ENCODE assay signal across 20 cellular contexts in the genomic region with DNA sequence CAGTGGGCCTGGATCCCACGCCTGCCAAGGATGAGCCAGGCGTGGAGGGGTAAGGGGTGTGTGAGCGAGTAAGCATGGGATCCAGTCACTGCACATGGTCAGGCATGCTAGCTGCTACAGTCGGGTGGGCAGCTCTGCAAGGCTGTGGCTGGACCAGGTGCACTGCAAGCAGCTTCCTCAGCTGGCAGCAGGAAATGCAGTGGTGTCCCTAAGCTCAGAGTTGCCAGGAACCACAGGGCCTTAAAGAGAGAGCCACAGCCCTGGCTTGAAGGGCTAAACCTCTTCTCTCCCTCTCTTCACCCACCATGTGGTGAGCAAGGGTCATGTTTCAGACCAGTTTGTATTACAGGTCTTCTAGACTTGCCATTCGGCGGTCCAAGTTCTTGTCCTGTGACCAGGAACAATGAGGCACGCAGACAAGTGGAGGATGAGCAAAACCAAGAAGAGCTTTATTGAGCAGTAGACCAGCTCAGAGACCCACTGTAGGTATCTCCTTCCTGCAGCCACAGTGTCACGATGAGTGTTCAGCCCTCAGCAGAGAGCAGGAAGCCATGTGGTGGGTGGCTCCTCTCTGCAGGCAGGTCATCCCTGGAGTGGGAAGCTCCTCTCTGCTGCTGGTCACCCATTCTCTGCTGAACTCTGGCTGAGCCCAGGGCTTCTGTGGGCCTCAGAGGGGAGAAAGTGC.
DNase-seq lines count a peak whose midpoint lies in the region; ATAC-seq, FAIRE-seq and TF ChIP-seq lines count a peak whose summit lies in the region.
"Had no signal": no experiment of that assay in that cellular context is flagged by ENCODE, and none has a peak within 500 bp of the region (broad histone marks: within the 10 kb centered on the region; RNA-seq: fewer than 3 reads in every experiment).

No MANE protein-coding gene starts in this region.

- H2AK5ac ChIP-seq in H1 (ENCODE audit: low read depth, low read length), result no peak overlapping the region

- no peak overlapping the region for H2BK120ac ChIP-seq in H1 (replicated peaks; ENCODE audit: low read depth, low read length)

- no peak overlapping the region; the same call in 1 of the 2 replicates for H2AFZ ChIP-seq in H1 (ENCODE audit: low read length)

- no peak overlapping the region for H3K14ac ChIP-seq in H1 (ENCODE audit: insufficient read length)

- H3K4me2 ChIP-seq in H1 (ENCODE audit: insufficient read depth in 1 of 2, low read depth in 2 of 2, low read length in 2 of 2), result no peak overlapping the region

- 0 out of 2 replicates have a peak overlapping the region, but pooled peaks have one; percentile 8 for H2BK15ac ChIP-seq in H1 (ENCODE audit: low read length)

- H3K9me3 ChIP-seq in H1 (ENCODE audit: insufficient read depth in 2 of 2, low read depth in 1 of 2, low read length in 1 of 2), result peaks cover under 1 to 3% of the 10 kb centered on the region in 2 experiments; a peak in 1 of 4 replicates
- H3K9me3 ChIP-seq: upper lobe of left lung had no signal

- no peak overlapping the region for H4K8ac ChIP-seq in H1 (ENCODE audit: extremely low read depth, insufficient read depth, low read length)

- no peak overlapping the region for H3K56ac ChIP-seq in H1 (replicated peaks; ENCODE audit: insufficient read length, low read depth, low read length)

- no peak overlapping the region for H3K27ac Mint-ChIP-seq in osteocyte (ENCODE audit: unreplicated experiment)
- H3K27ac Mint-ChIP-seq: activated T-helper 17 cell treated with anti-CD3 and anti-CD28 coated beads, Interleukin-2, amount 50 U/mL, for 72 hours; CD8-positive, alpha-beta T cell had no signal

- no peak overlapping the region for H4K5ac ChIP-seq in H1 (ENCODE audit: insufficient read length, low read depth, low read length)

- no peak for TF ChIP-seq RAD21 in H1 (IDR thresholded peaks at IDR 0.05 in 1 of 2, conservative IDR thresholded peaks at IDR 0.05 in 1 of 2; ENCODE audit: low read depth in 2 of 2, low read length in 2 of 2)

- no peaks in the 10 kb centered on the region for H3K4me1 Mint-ChIP-seq in osteocyte (ENCODE audit: unreplicated experiment)
- H3K4me1 Mint-ChIP-seq: activated T-helper 17 cell treated with anti-CD3 and anti-CD28 coated beads, Interleukin-2, amount 50 U/mL, for 72 hours; central memory CD8-positive, alpha-beta T cell had no signal

- no peaks in the 10 kb centered on the region for H3K79me2 ChIP-seq in H1 (ENCODE audit: control insufficient read depth in 1 of 2, insufficient read depth in 2 of 2, low read length in 2 of 2)

- H3K9me3 Mint-ChIP-seq in osteocyte (ENCODE audit: unreplicated experiment), result peaks cover 2% of the 10 kb centered on the region

- H2BK5ac ChIP-seq in H1 (ENCODE audit: low read depth, low read length), result no peak overlapping the region

- FAIRE-seq in H1 (lab: Jason Lieb, UNC), result no peak
- FAIRE-seq: RCC 7860 had no signal

- no peaks in the 10 kb centered on the region for H3K23me2 ChIP-seq in H1 (ENCODE audit: low read depth, low read length)

- H3K4ac ChIP-seq in H1 (replicated peaks; ENCODE audit: insufficient read length, low read depth, low read length), result no peak overlapping the region

- H3K9ac ChIP-seq in H1 (replicated peaks in 1 of 4; ENCODE audit: extremely low read depth in 1 of 4, low read depth in 3 of 4, low read length in 3 of 4), result no peak overlapping the region

- ATAC-seq in GM18498 (IDR thresholded peaks at IDR 0.05; ENCODE audit: unreplicated experiment), result peak; percentile 49
- peak; percentile 79 for ATAC-seq in GM21447 (IDR thresholded peaks at IDR 0.05; ENCODE audit: unreplicated experiment)
- ATAC-seq in HG03095 (IDR thresholded peaks at IDR 0.05; ENCODE audit: unreplicated experiment), result peak; percentile 67
- ATAC-seq: activated T-helper 17 cell treated with anti-CD3 and anti-CD28 coated beads, Interleukin-2, amount 50 U/mL, for 72 hours; CD8-positive, alpha-beta T cell; HCT116; left colon had no signal

- H3K36me3 ChIP-seq in H1 (ENCODE audit: control insufficient read depth in 2 of 4, insufficient read depth in 4 of 4, low read length in 3 of 4), result no peaks in the 10 kb centered on the region
- H3K36me3 ChIP-seq: upper lobe of left lung had no signal

- CTCF ChIA-PET in H1 (lab: Charles Lee; ENCODE audit: partially characterized antibody), result interaction anchor here (1.2 kb wide), 2 partner anchors 14 to 17 kb away, joined by 4 read pairs; no protein-coding TSS in a partner anchor

- no peaks in the 10 kb centered on the region for H3K79me1 ChIP-seq in H1 (ENCODE audit: low read depth, low read length)

- no peak for TF ChIP-seq EP300 in H1 (IDR thresholded peaks at IDR 0.05; ENCODE audit: borderline replicate concordance in 1 of 2, low read depth in 2 of 2, low read length in 2 of 2)

- POLR2A ChIA-PET in H1 (lab: Charles Lee; ENCODE audit: partially characterized antibody), result no interaction called here

- no peak overlapping the region for H3K18ac ChIP-seq in H1 (ENCODE audit: extremely low read depth, low read length)

- DNase-seq in H1 (ENCODE audit: low read depth in 1 of 2, low spot score in 2 of 2) (no peak), GM13976 (ENCODE audit: low spot score) (no peak), osteocyte (ENCODE audit: extremely low spot score, unreplicated experiment) (no peak), DMS114 treated with DMSO at 0.1 percent for 48 hours (lab: John Stamatoyannopoulos, UW; ENCODE audit: unreplicated experiment) (no peak), mucosa of gallbladder (ENCODE audit: low spot score) (no peak)
- DNase-seq: ACHN; CD8-positive, alpha-beta T cell; left colon; NCI-H2029 treated with DMSO at 0.1 percent for 48 hours; stimulated activated CD4-positive, alpha-beta T cell treated with anti-CD3 and anti-CD28 coated beads, Interleukin-4, amount 100 ng/mL, for 4 hours; SW 1271 had no signal

- WGBS in H1 (ENCODE audit: extremely low coverage in 1 of 2, insufficient coverage in 1 of 2, insufficient read length in 1 of 2, insufficient replicate concordance in 2 of 2, low coverage in 1 of 2, low lambda C conversion rate in 2 of 2, missing lambda C conversion rate in 1 of 2), 2 experiments, result 96% methylated on average over 8 of the region's 8 CpGs; no CpG with 5 or more reads in 1 of the 2 experiments

- no peak for TF ChIP-seq CTCF in H1 (IDR thresholded peaks at IDR 0.05; ENCODE audit: control extremely low read depth in 1 of 3, insufficient read depth in 1 of 3, low read depth in 1 of 3, low read length in 3 of 3)
- TF ChIP-seq CTCF in GM13976 (IDR thresholded peaks at IDR 0.05; ENCODE audit: borderline replicate concordance, control extremely low read depth, extremely low read depth, insufficient read depth, missing control alignments), result no peak
- no peak for TF ChIP-seq CTCF in osteocyte (IDR thresholded peaks at IDR 0.05)

- H3K4me3 Mint-ChIP-seq in osteocyte (ENCODE audit: unreplicated experiment), result no peak overlapping the region
- H3K4me3 Mint-ChIP-seq: activated T-helper 17 cell treated with anti-CD3 and anti-CD28 coated beads, Interleukin-2, amount 50 U/mL, for 72 hours; CD8-positive, alpha-beta T cell; central memory CD8-positive, alpha-beta T cell had no signal

- H4K20me1 ChIP-seq in H1 (replicated peaks in 1 of 2; ENCODE audit: control insufficient read depth in 1 of 2, insufficient read depth in 2 of 2, low read length in 2 of 2), result no peaks in the 10 kb centered on the region

- H2BK20ac ChIP-seq in H1 (ENCODE audit: low read length), result peak overlapping the region; percentile 69

- H3K27me3 Mint-ChIP-seq in osteocyte (ENCODE audit: unreplicated experiment), result peaks cover 4% of the 10 kb centered on the region
- H3K27me3 Mint-ChIP-seq: activated T-helper 17 cell treated with anti-CD3 and anti-CD28 coated beads, Interleukin-2, amount 50 U/mL, for 72 hours; central memory CD8-positive, alpha-beta T cell had no signal

- in situ Hi-C loops in GM13976 (cut with MboI; ENCODE audit: low sequenced_read_pairs, unreplicated experiment), result no loop called here

- H3K27me3 ChIP-seq in H1 (replicated peaks in 1 of 4; ENCODE audit: control insufficient read depth in 3 of 4, extremely low read depth in 1 of 4, insufficient read depth in 3 of 4, low read length in 3 of 4), result no peaks in the 10 kb centered on the region
- H3K27me3 ChIP-seq: upper lobe of left lung had no signal

- H3K4me1 ChIP-seq in H1 (replicated peaks in 1 of 4; ENCODE audit: control insufficient read depth in 3 of 4, insufficient read depth in 4 of 4, low read length in 3 of 4), result no peaks in the 10 kb centered on the region
- H3K4me1 ChIP-seq: upper lobe of left lung had no signal

- H3K27ac ChIP-seq in H1 (ENCODE audit: low read depth, low read length), result no peak overlapping the region
- H3K27ac ChIP-seq: skin epidermis, upper lobe of left lung had no signal

- no peak for TF ChIP-seq POLR2A in H1 (IDR thresholded peaks at IDR 0.05; ENCODE audit: control extremely low read depth in 1 of 2, low read depth in 2 of 2, low read length in 2 of 2)

- H4K91ac ChIP-seq in H1 (replicated peaks; ENCODE audit: insufficient read length, low read length), result peak overlapping the region; percentile 70

- no peaks in the 10 kb centered on the region for H3K36me3 Mint-ChIP-seq in osteocyte (ENCODE audit: unreplicated experiment)
- H3K36me3 Mint-ChIP-seq: CD8-positive, alpha-beta T cell had no signal

- no peak overlapping the region for H2BK12ac ChIP-seq in H1 (ENCODE audit: low read depth, low read length)

- no peak overlapping the region for H3K23ac ChIP-seq in H1 (ENCODE audit: insufficient read length)

- no peak overlapping the region for H3K4me3 ChIP-seq in H1 (ENCODE audit: extremely low read depth in 1 of 4, insufficient read depth in 2 of 4, low read depth in 3 of 4, low read length in 4 of 4)
- H3K4me3 ChIP-seq: skin epidermis, upper lobe of left lung had no signal

TF ChIP-seq in H1, 55 proteins besides CTCF, POLR2A, EP300 and RAD21 (continues in another document):
- TF ChIP-seq JUND (IDR thresholded peaks at IDR 0.05; ENCODE audit: low read length) (no peak), KDM4A (IDR thresholded peaks at IDR 0.05; ENCODE audit: low read depth, low read length, severe bottlenecking) (no peak), NANOG (IDR thresholded peaks at IDR 0.05; ENCODE audit: insufficient read depth, low read depth, low read length, poor library complexity, severe bottlenecking) (no peak)
- TF ChIP-seq, protein P1, sequence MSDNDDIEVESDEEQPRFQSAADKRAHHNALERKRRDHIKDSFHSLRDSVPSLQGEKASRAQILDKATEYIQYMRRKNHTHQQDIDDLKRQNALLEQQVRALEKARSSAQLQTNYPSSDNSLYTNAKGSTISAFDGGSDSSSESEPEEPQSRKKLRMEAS (IDR thresholded peaks at IDR 0.05), result no peak
